ENCODE assay signal across 8 cellular contexts in genomic region chr16:70746040-70746707, GRCh38.
DNase-seq lines count a peak whose midpoint lies in the region; ATAC-seq and TF ChIP-seq lines count a peak whose summit lies in the region.

No MANE protein-coding gene starts in this region.

- no peak overlapping the region for H3K4me3 ChIP-seq in cardiac fibroblast (replicated peaks in 1 of 2; ENCODE audit: low read depth in 2 of 2, low read length in 2 of 2)
- no peak overlapping the region for H3K4me3 ChIP-seq in HAP-1

- in situ Hi-C loops in HAP-1 (cut with MboI; ENCODE audit: low sequenced_read_pairs), result no loop called here

- peaks cover 5% of the 10 kb centered on the region; the same call in 1 of the 2 replicates for H3K36me3 ChIP-seq in HAP-1 (replicated peaks)

- no peaks in the 10 kb centered on the region for H3K4me1 ChIP-seq in HAP-1

- DNase-seq in DMS53 treated with DMSO at 0.1 percent for 48 hours (lab: John Stamatoyannopoulos, UW; ENCODE audit: unreplicated experiment) (peak; percentile 57), NCI-H226 (peak; percentile 86), cardiac fibroblast (ENCODE audit: low read depth in 2 of 2) (peak; percentile 84 to 87), midbrain (lab: John Stamatoyannopoulos, UW) (peak; percentile 4), NCI-H345 treated with DMSO at 0.1 percent for 48 hours (lab: John Stamatoyannopoulos, UW; ENCODE audit: unreplicated experiment) (no peak), NCI-H1105 treated with DMSO at 0.1 percent for 48 hours (lab: John Stamatoyannopoulos, UW) (no peak), HAP-1 (ENCODE audit: low spot score in 2 of 2) (no peak)

- ATAC-seq in HG03469 (IDR thresholded peaks at IDR 0.05; ENCODE audit: unreplicated experiment), result no peak

- H3K27me3 ChIP-seq in HAP-1 (ENCODE audit: low read depth), result no peaks in the 10 kb centered on the region

- no peaks in the 10 kb centered on the region for H3K9me3 ChIP-seq in HAP-1

- no peak for TF ChIP-seq CTCF in cardiac fibroblast (IDR thresholded peaks at IDR 0.05; ENCODE audit: low read depth, low read length)

Comparison
In these comparisons a context has a peak if more than half of its experiments do, and no peak if none do; other contexts are left out.
1. DNase-seq: peak in DMS53 treated with DMSO at 0.1 percent for 48 hours (single experiment), NCI-H226 (single experiment), cardiac fibroblast (2 of 2) and midbrain (single experiment); none in NCI-H345 treated with DMSO at 0.1 percent for 48 hours (single experiment), NCI-H1105 treated with DMSO at 0.1 percent for 48 hours (single experiment) and HAP-1 (0 of 2).